ENCODE assay signal across 24 cellular contexts in genomic region chrX:37672563-37672962, GRCh38. TPM values are rescaled to one million over a fixed set of nuclear protein-coding genes. Genes with fewer than 3 reads are reported as not detected.
"Had no signal": no experiment of that assay in that cellular context is flagged by ENCODE, and none has a peak within 500 bp of the region (broad histone marks: within the 10 kb centered on the region; RNA-seq: fewer than 3 reads in every experiment).

No MANE protein-coding gene starts in this region.

- DNase-seq: heart right ventricle; islet precursor cell; left ventricle myocardium superior; mesendoderm; naive thymus-derived CD4-positive, alpha-beta T cell; ovary; retina; right cardiac atrium; spleen; stimulated activated CD4-positive, alpha-beta T cell treated with anti-CD3 and anti-CD28 coated beads, Interleukin-4, amount 100 ng/mL, for 24 hours; stimulated activated naive CD4-positive, alpha-beta T cell; tibial artery; trophoblast cell; upper lobe of right lung; uterus had no signal

- H3K36me3 ChIP-seq: heart right ventricle, ovary, spleen, suprapubic skin, thoracic aorta, tibial artery, upper lobe of right lung, uterus had no signal

- H3K4me1 ChIP-seq: heart right ventricle, spleen, suprapubic skin, tibial artery, upper lobe of right lung, uterus had no signal

- H3K27me3 ChIP-seq: hepatocyte, ovary, suprapubic skin, tibial artery, upper lobe of right lung, uterus had no signal

- H3K9me3 ChIP-seq: heart right ventricle, ovary, spleen, suprapubic skin, thoracic aorta, tibial artery, upper lobe of right lung, uterus had no signal

- H3K4me3 ChIP-seq: heart right ventricle, hepatocyte, lung, ovary, skin epidermis, spleen, suprapubic skin, thoracic aorta, tibial artery, upper lobe of right lung, uterus had no signal

- ATAC-seq: heart right ventricle; left lobe of liver; left ventricle myocardium superior; naive thymus-derived CD4-positive, alpha-beta T cell; natural killer cell treated with Interleukin-12 subunit alpha and Interleukin-12 subunit beta and Interleukin-15 and Interleukin-18, amount 100 ng/mL, for 72 hours; right cardiac atrium; sciatic nerve; stimulated activated effector memory CD8-positive, alpha-beta T cell treated with anti-CD3 and anti-CD28 coated beads, Interleukin-12 subunit alpha, Interleukin-12 subunit beta, amount 100 ng/mL, for 72 hours; upper lobe of right lung had no signal

- H2AFZ ChIP-seq: hepatocyte had no signal

- H3K27ac ChIP-seq: heart right ventricle, hepatocyte, ovary, skin epidermis, spleen, suprapubic skin, thoracic aorta, tibial artery, upper lobe of right lung, uterus had no signal

- H3K4me2 ChIP-seq: hepatocyte had no signal

- H3K79me2 ChIP-seq: hepatocyte had no signal

RNA-seq across cellular contexts. Expression of gene XK, which starts 13.0 kb away (rescaled TPM):
- polyA plus RNA-seq: naive thymus-derived CD4-positive, alpha-beta T cell had no signal
